Comparison of ENCODE assay signal across 8 cellular contexts in genomic region chr12:53079226-53080117, GRCh38. TPM values are rescaled to one million over a fixed set of nuclear protein-coding genes. Genes with fewer than 3 reads are reported as not detected.
DNase-seq lines count a peak whose midpoint lies in the region; ATAC-seq lines count a peak whose summit lies in the region.

TSS of gene SPRYD3 (minus strand) at chr12:53079390. CDS start at chr12:53079333, 57 bp downstream.

- H4K8ac ChIP-seq in mesendoderm (ENCODE audit: low read depth, low read length), result no peak within 1 kb of the TSS

- peak within 1 kb of the TSS; percentile 59 for H3K4me2 ChIP-seq in mesendoderm (ENCODE audit: low read length)

- no peak within 1 kb of the TSS for H2BK5ac ChIP-seq in mesendoderm (ENCODE audit: low read length)

- peaks cover 38% of the 10 kb centered on the region for H3K36me3 Mint-ChIP-seq in effector memory CD8-positive, alpha-beta T cell (ENCODE audit: insufficient read depth)

- no peak within 1 kb of the TSS for H2BK15ac ChIP-seq in mesendoderm (replicated peaks; ENCODE audit: low read depth)

- no peaks in the 10 kb centered on the region for H3K27me3 ChIP-seq in mesendoderm (ENCODE audit: insufficient read depth, low read length, poor library complexity)

- H3K27ac Mint-ChIP-seq in effector memory CD8-positive, alpha-beta T cell, result peak within 1 kb of the TSS; percentile 94 to 98

- H3K79me2 ChIP-seq in mesendoderm (ENCODE audit: control insufficient read depth, insufficient read depth, low read length), result no peaks in the 10 kb centered on the region

- H3K23ac ChIP-seq in mesendoderm (ENCODE audit: low read length), result peak within 1 kb of the TSS; percentile 15

- H2AK5ac ChIP-seq in mesendoderm (ENCODE audit: low read length), result no peak within 1 kb of the TSS

- ATAC-seq in GM21360 (IDR thresholded peaks at IDR 0.05; ENCODE audit: unreplicated experiment), result peak; percentile 96
- ATAC-seq in effector memory CD8-positive, alpha-beta T cell (replicated peaks), result peak; percentile 95

- H3K27ac ChIP-seq in mesendoderm (ENCODE audit: low read depth, low read length), result peak within 1 kb of the TSS; percentile 68

- H3K4ac ChIP-seq in mesendoderm (ENCODE audit: low read depth, low read length), result peak within 1 kb of the TSS; percentile 73

- peaks cover 33 to 48% of the 10 kb centered on the region in 2 donors for H3K4me1 Mint-ChIP-seq in effector memory CD8-positive, alpha-beta T cell (ENCODE audit: low read depth in 2 of 2)

- peak within 1 kb of the TSS; percentile 92 for H3K56ac ChIP-seq in mesendoderm (ENCODE audit: low read length)

- H3K4me1 ChIP-seq in mesendoderm (ENCODE audit: control insufficient read depth, low read depth, low read length), result peaks cover 2% of the 10 kb centered on the region

- H3K4me3 Mint-ChIP-seq in effector memory CD8-positive, alpha-beta T cell, result peak within 1 kb of the TSS; percentile 86 to 97

- H3K36me3 ChIP-seq in mesendoderm (ENCODE audit: control insufficient read depth, insufficient read depth, low read length), result no peaks in the 10 kb centered on the region

- no peaks in the 10 kb centered on the region for H3K9me3 Mint-ChIP-seq in effector memory CD8-positive, alpha-beta T cell

- H3K18ac ChIP-seq in mesendoderm (ENCODE audit: low read length), result peak within 1 kb of the TSS; percentile 86

- DNase-seq in COLO668 (lab: John Stamatoyannopoulos, UW; ENCODE audit: unreplicated experiment) (peak; percentile 91), HT1080 (ENCODE audit: low read depth) (peak; percentile 96), NOMO-1 treated with DMSO at 0.1 percent for 48 hours (lab: John Stamatoyannopoulos, UW; ENCODE audit: unreplicated experiment) (peak; percentile 96), mesendoderm (peak; percentile 97)
- DNase-seq in activated CD8-positive, alpha-beta memory T cell treated with anti-CD3 and anti-CD28 coated beads for 4 hours (ENCODE audit: low read depth in 2 of 2), result peak; percentile 88 to 93
- DNase-seq in effector memory CD8-positive, alpha-beta T cell, result peak; percentile 96 to 100 (median 97)
- peak; percentile 94 for DNase-seq in stimulated activated CD8-positive, alpha-beta memory T cell treated with anti-CD3 and anti-CD28 coated beads, Interleukin-15, amount 100 ng/mL, for 1 hour (ENCODE audit: low read depth)

- H4K5ac ChIP-seq in mesendoderm (ENCODE audit: low read length), result no peak within 1 kb of the TSS

- no peaks in the 10 kb centered on the region for H3K27me3 Mint-ChIP-seq in effector memory CD8-positive, alpha-beta T cell

- H3K79me1 ChIP-seq in mesendoderm (ENCODE audit: low read length), result no peaks in the 10 kb centered on the region

- no CpG with 5 or more reads among the region's 67 CpGs for WGBS in mesendoderm (ENCODE audit: extremely low coverage, insufficient coverage, low lambda C conversion rate)

- peak within 1 kb of the TSS; percentile 85 for H3K9ac ChIP-seq in mesendoderm (ENCODE audit: low read length)

- H2BK120ac ChIP-seq in mesendoderm (ENCODE audit: low read depth, low read length), result no peak within 1 kb of the TSS

- H3K4me3 ChIP-seq in mesendoderm (ENCODE audit: low read length), result peak within 1 kb of the TSS; percentile 46

RNA-seq across cellular contexts. Expression of gene SPRYD3, which starts in this region (rescaled TPM):
- total RNA-seq in HT1080 (2014; rRNA removed; shearing (Covaris generic)), result 11.4 and 12.7 TPM in 2 replicates
- polyA plus RNA-seq in HT1080 (2015; cell fraction: cytosol; rRNA removed), result 9.2 and 11.7 TPM in 2 replicates
- 11.1 and 12.1 TPM in 2 replicates for polyA plus RNA-seq in HT1080 (2015; cell fraction: nucleus; rRNA removed)
- polyA plus RNA-seq in mesendoderm (2013, experiment 1 of 2), result 4.4 TPM
- polyA plus RNA-seq in mesendoderm (2013, experiment 2 of 2), result 4.3 TPM

Comparison
In these comparisons a context has a peak if more than half of its experiments do, and no peak if none do; other contexts are left out.
1. Peak in every context shown above with its lines: DNase-seq, ATAC-seq, H3K4me3 ChIP-seq and H3K27ac ChIP-seq.